In the genomic region with DNA sequence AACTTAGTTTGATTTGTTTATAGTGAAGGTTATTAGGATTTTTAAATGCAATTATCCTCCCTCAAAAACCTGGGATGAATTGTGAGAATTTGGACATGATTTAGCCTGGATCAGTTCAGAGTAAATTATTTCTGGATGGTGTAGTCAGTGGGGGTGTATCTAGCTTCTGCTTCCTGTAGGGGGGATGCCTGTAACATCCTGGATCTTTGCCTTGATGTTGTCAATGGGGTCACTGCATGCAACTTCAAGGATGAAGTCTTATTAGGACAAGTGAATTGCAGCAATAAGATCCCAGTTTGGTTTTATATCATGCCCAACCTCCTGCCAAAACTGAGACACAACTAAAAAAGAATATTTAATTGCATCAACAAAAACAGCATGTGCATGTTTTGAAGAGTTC, we compare ENCODE assay signal across 28 cellular contexts.
"Had no signal": no experiment of that assay in that cellular context is flagged by ENCODE, and none has a peak within 500 bp of the region (broad histone marks: within the 10 kb centered on the region; RNA-seq: fewer than 3 reads in every experiment).

No MANE protein-coding gene starts in this region.

- H3K27me3 ChIP-seq: adrenal gland, breast epithelium, cardiac muscle cell, colonic mucosa, foreskin keratinocyte, gastrocnemius medialis, hepatocyte had no signal

- ATAC-seq: activated CD4-positive, CD25-positive, alpha-beta regulatory T cell treated with anti-CD3 and anti-CD28 coated beads, Interleukin-2, amount 50 U/mL, for 24 hours; activated CD8-positive, alpha-beta T cell treated with anti-CD3 and anti-CD28 coated beads for 36 hours; activated naive CD8-positive, alpha-beta T cell treated with anti-CD3 and anti-CD28 coated beads, Interleukin-2, amount 50 U/mL, for 24 hours; activated T-cell treated with anti-CD3 and anti-CD28 coated beads, Interleukin-2, amount 50 U/mL, for 4 hours; foreskin keratinocyte; gastrocnemius medialis; heart left ventricle had no signal

- DNase-seq: activated B cell treated with CpG ODN at 0.5 μM for 24 hours; activated CD4-positive, alpha-beta T cell treated with anti-CD3 and anti-CD28 coated beads for 48 hours; activated CD4-positive, alpha-beta T cell treated with anti-CD3 and anti-CD28 coated beads, Interleukin-2, amount 50 U/mL, for 1 hour; activated CD4-positive, alpha-beta T cell treated with anti-CD3 and anti-CD28 coated beads, Interleukin-2, amount 50 U/mL, for 48 hours; activated CD8-positive, alpha-beta memory T cell treated with anti-CD3 and anti-CD28 coated beads for 24 hours; activated CD8-positive, alpha-beta T cell treated with anti-CD3 and anti-CD28 coated beads for 36 hours; activated effector memory CD4-positive, alpha-beta T cell treated with anti-CD3 and anti-CD28 coated beads, Interleukin-2, amount 50 U/mL, for 16 hours; activated naive CD4-positive, alpha-beta T cell treated with anti-CD3 and anti-CD28 coated beads for 36 hours; activated naive CD8-positive, alpha-beta T cell treated with anti-CD3 and anti-CD28 coated beads for 36 hours; activated naive CD8-positive, alpha-beta T cell treated with anti-CD3 and anti-CD28 coated beads, Interleukin-2, amount 50 U/mL, for 24 hours; activated T-cell treated with anti-CD3 and anti-CD28 coated beads, Interleukin-2, amount 50 U/mL, for 4 hours; adrenal gland; amygdala; aorta; central memory CD4-positive, alpha-beta T cell; cerebellar nuclear complex; colonic mucosa; effector CD8-positive, alpha-beta T cell; foreskin keratinocyte; gastrocnemius medialis; glutamatergic neuron; heart left ventricle; T-helper 2 cell had no signal

- H3K4me3 ChIP-seq: adrenal gland, breast epithelium, cardiac muscle cell, colonic mucosa, gastrocnemius medialis, heart left ventricle, hepatocyte had no signal

- H3K27ac ChIP-seq: adrenal gland, breast epithelium, cardiac muscle cell, colonic mucosa, foreskin keratinocyte, gastrocnemius medialis, heart left ventricle, hepatocyte, VCaP had no signal

- H2AFZ ChIP-seq: hepatocyte had no signal

- H3K9me3 ChIP-seq: adrenal gland, breast epithelium, colonic mucosa, gastrocnemius medialis, heart left ventricle had no signal

- H3K4me2 ChIP-seq: hepatocyte had no signal

- H3K36me3 ChIP-seq: adrenal gland, breast epithelium, cardiac muscle cell, colonic mucosa, gastrocnemius medialis, heart left ventricle had no signal

- H3K79me2 ChIP-seq: hepatocyte had no signal

- H3K4me1 ChIP-seq: adrenal gland, breast epithelium, colonic mucosa, gastrocnemius medialis, heart left ventricle had no signal
